1 cellular context compared by ENCODE assay signal in genomic region chr22:33270596-33270995, GRCh38.
TF ChIP-seq lines count a peak whose summit lies in the region.

No MANE protein-coding gene starts in this region.

TF ChIP-seq in HepG2, 621 proteins besides CTCF, POLR2A, EP300 and RAD21 (continued from another document and continues in another):
- TF ChIP-seq STAT6 (CRISPR knock-in tag; IDR thresholded peaks at IDR 0.05; ENCODE audit: borderline replicate concordance) (no peak), GATAD2A (CRISPR knock-in tag; IDR thresholded peaks at IDR 0.05) (peak; percentile 49; the same call in 1 of the 2 replicates), TBX2 (CRISPR knock-in tag; IDR thresholded peaks at IDR 0.05; ENCODE audit: borderline replicate concordance) (peak; percentile 44; the same call in 1 of the 2 replicates), HDAC2 (CRISPR knock-in tag; IDR thresholded peaks at IDR 0.05) (peak; percentile 46), GFI1 (CRISPR knock-in tag; IDR thresholded peaks at IDR 0.05; ENCODE audit: borderline replicate concordance) (peak; percentile 95), FOXA3 (CRISPR knock-in tag; IDR thresholded peaks at IDR 0.05) (peak; percentile 56), MZF1 (CRISPR knock-in tag; IDR thresholded peaks at IDR 0.05; ENCODE audit: borderline replicate concordance) (no peak), ARID5B (CRISPR knock-in tag; IDR thresholded peaks at IDR 0.05) (peak; percentile 58; the same call in 1 of the 2 replicates), EEA1 (CRISPR knock-in tag; IDR thresholded peaks at IDR 0.05; ENCODE audit: borderline replicate concordance) (no peak), YY1 (IDR thresholded peaks at IDR 0.05; ENCODE audit: insufficient read depth, insufficient replicate concordance, low read depth, low read length) (no peak), LCORL (IDR thresholded peaks at IDR 0.05) (no peak), LCORL (CRISPR knock-in tag; IDR thresholded peaks at IDR 0.05) (0 out of 2 replicates have a peak, but pooled peaks have one; percentile 28), ZNF609 (CRISPR knock-in tag; IDR thresholded peaks at IDR 0.05; ENCODE audit: borderline replicate concordance) (peak; percentile 41; the same call in 1 of the 2 replicates), PRDM15 (CRISPR knock-in tag; IDR thresholded peaks at IDR 0.05) (no peak), ZNF414 (CRISPR knock-in tag; IDR thresholded peaks at IDR 0.05) (no peak), MAFK (conservative IDR thresholded peaks at IDR 0.05 in 1 of 2, IDR thresholded peaks at IDR 0.05 in 1 of 2; ENCODE audit: low read length in 2 of 2) (peak; percentile 97 to 98), PCBP1 (IDR thresholded peaks at IDR 0.05; ENCODE audit: borderline replicate concordance, low read depth, low read length) (no peak), ZNF367 (CRISPR knock-in tag; IDR thresholded peaks at IDR 0.05; ENCODE audit: borderline replicate concordance) (no peak), ZNF549 (CRISPR knock-in tag; IDR thresholded peaks at IDR 0.05) (no peak), GPN1 (CRISPR knock-in tag; IDR thresholded peaks at IDR 0.05; ENCODE audit: borderline replicate concordance) (no peak), HNF1A (IDR thresholded peaks at IDR 0.05; ENCODE audit: low read depth) (no peak), HNF1A (CRISPR knock-in tag; IDR thresholded peaks at IDR 0.05; ENCODE audit: borderline replicate concordance) (peak; percentile 53; the same call in 1 of the 2 replicates), ZNF33A (CRISPR knock-in tag; IDR thresholded peaks at IDR 0.05; ENCODE audit: borderline replicate concordance) (no peak), THAP9 (CRISPR knock-in tag; IDR thresholded peaks at IDR 0.05; ENCODE audit: borderline replicate concordance) (no peak), POLR2G (IDR thresholded peaks at IDR 0.05; ENCODE audit: low read depth, low read length) (no peak), SATB2 (CRISPR knock-in tag; IDR thresholded peaks at IDR 0.05) (no peak), TCF7 (IDR thresholded peaks at IDR 0.05; ENCODE audit: low read depth) (peak; percentile 78), RARG (CRISPR knock-in tag; IDR thresholded peaks at IDR 0.05; ENCODE audit: low read depth) (no peak), ZSCAN25 (CRISPR knock-in tag; IDR thresholded peaks at IDR 0.05) (no peak), KAT7 (CRISPR knock-in tag; IDR thresholded peaks at IDR 0.05; ENCODE audit: borderline replicate concordance) (no peak)
